ENCODE assay signal across 16 cellular contexts in the genomic region with DNA sequence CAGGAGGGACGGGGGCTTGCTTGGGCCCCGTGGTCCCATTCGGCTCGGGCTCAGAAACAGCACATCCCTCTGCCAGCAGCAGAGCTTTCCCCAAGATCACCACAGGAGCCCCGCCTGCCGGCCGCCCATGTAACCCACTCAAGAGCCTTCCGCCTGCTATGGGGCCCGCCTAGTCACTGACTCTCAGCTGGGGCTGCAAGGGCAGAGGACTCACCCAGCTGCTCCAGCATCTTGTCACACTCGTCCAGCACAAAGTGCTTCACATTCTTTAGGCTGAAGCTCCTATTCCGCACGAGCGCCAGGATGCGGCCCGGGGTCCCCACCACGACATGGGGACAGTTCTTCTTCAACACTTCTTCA. TPM values are rescaled to one million over a fixed set of nuclear protein-coding genes. Genes with fewer than 3 reads are reported as not detected.
A peak's percentile ranks its signal among the peaks of the same experiment; 100 is the strongest.
DNase-seq lines count a peak whose midpoint lies in the region; ATAC-seq lines count a peak whose summit lies in the region.
"Had no signal": no experiment of that assay in that cellular context is flagged by ENCODE, and none has a peak within 500 bp of the region (broad histone marks: within the 10 kb centered on the region; RNA-seq: fewer than 3 reads in every experiment).

No MANE protein-coding gene starts in this region.

- H3K4me2 ChIP-seq in neuronal stem cell (ENCODE audit: insufficient read depth, low read length, poor library complexity, severe bottlenecking): no peak overlapping the region

- no peak for ATAC-seq in GM21526 (IDR thresholded peaks at IDR 0.05; ENCODE audit: low FRiP score, unreplicated experiment)
- ATAC-seq: Right ventricle myocardium inferior had no signal

- DNase-seq in activated CD4-positive, alpha-beta T cell treated with anti-CD3 and anti-CD28 coated beads, Interleukin-2, amount 10 ng/mL, durations not matched to agents 24 days and 14 days: no peak
- no peak for DNase-seq in activated CD4-positive, alpha-beta T cell treated with anti-CD3 and anti-CD28 coated beads, Interleukin-2, amount 50 U/mL, for 1 hour
- DNase-seq in NCI-H2107 (lab: John Stamatoyannopoulos, UW): peak; percentile 43
- no peak for DNase-seq in activated T-helper 2 cell treated with anti-CD3 and anti-CD28 coated beads, Interferon-gamma antibody, Interleukin-2, Interleukin-4, amounts not matched to agents 10 μg/mL and 5 μg/mL and 100 μg/mL, durations not matched to agents 14 hours and 24 hours and 36 hours (ENCODE audit: low spot score)
- no peak for DNase-seq in neuronal stem cell (ENCODE audit: low spot score)
- no peak for DNase-seq in COR-L47 (lab: John Stamatoyannopoulos, UW)
- no peak for DNase-seq in DMS79 (lab: John Stamatoyannopoulos, UW)
- DNase-seq: foreskin melanocyte, mesenchymal stem cell, NCI-H187, WERI-Rb-1 had no signal

- no peak overlapping the region for H2BK120ac ChIP-seq in neuronal stem cell (ENCODE audit: low read depth, low read length)

- H3K27ac ChIP-seq in neuronal stem cell (replicated peaks; ENCODE audit: low read length): no peak overlapping the region
- H3K27ac ChIP-seq: epithelial cell of prostate, HL-60, tibial nerve, WERI-Rb-1 had no signal

- H2BK5ac ChIP-seq in neuronal stem cell (ENCODE audit: low read length): no peak overlapping the region

- no peak overlapping the region for H3K4me3 Mint-ChIP-seq in activated CD4-positive, alpha-beta T cell treated with anti-CD3 and anti-CD28 coated beads, Interleukin-2, amount 10 ng/mL, durations not matched to agents 24 days and 14 days
- no peak overlapping the region for H3K4me3 Mint-ChIP-seq in activated T-helper 2 cell treated with anti-CD3 and anti-CD28 coated beads, Interferon-gamma antibody, Interleukin-2, Interleukin-4, amounts not matched to agents 10 μg/mL and 5 μg/mL and 100 μg/mL, durations not matched to agents 14 hours and 24 hours and 36 hours (ENCODE audit: low read depth)

- H3K4me1 Mint-ChIP-seq in activated CD4-positive, alpha-beta T cell treated with anti-CD3 and anti-CD28 coated beads, Interleukin-2, amount 10 ng/mL, durations not matched to agents 24 days and 14 days: peaks cover 28% of the 10 kb centered on the region
- peaks cover 27% of the 10 kb centered on the region for H3K4me1 Mint-ChIP-seq in activated T-helper 2 cell treated with anti-CD3 and anti-CD28 coated beads, Interferon-gamma antibody, Interleukin-2, Interleukin-4, amounts not matched to agents 10 μg/mL and 5 μg/mL and 100 μg/mL, durations not matched to agents 14 hours and 24 hours and 36 hours (ENCODE audit: low read depth)

- H3K79me1 ChIP-seq in neuronal stem cell (ENCODE audit: low read depth, low read length): peaks cover 33% of the 10 kb centered on the region

- H3K4me1 ChIP-seq in neuronal stem cell (ENCODE audit: control insufficient read depth in 2 of 2, insufficient read depth in 1 of 2, low read depth in 1 of 2, low read length in 2 of 2): peaks cover 2 to 3% of the 10 kb centered on the region in 2 donors

- no peak overlapping the region for H3K18ac ChIP-seq in neuronal stem cell (ENCODE audit: low read length)

- H3K9me3 ChIP-seq in neuronal stem cell (replicated peaks in 1 of 2; ENCODE audit: control insufficient read depth in 2 of 2, insufficient read depth in 1 of 2, low read depth in 1 of 2, low read length in 2 of 2): peaks cover 0 to 2% of the 10 kb centered on the region in 2 donors
- H3K9me3 ChIP-seq: tibial nerve had no signal

- no peak overlapping the region for H4K91ac ChIP-seq in neuronal stem cell (ENCODE audit: low read depth, low read length, poor library complexity)

- H3K9ac ChIP-seq in neuronal stem cell (ENCODE audit: low read depth, low read length, poor library complexity): no peak overlapping the region

- H3K27me3 Mint-ChIP-seq in activated CD4-positive, alpha-beta T cell treated with anti-CD3 and anti-CD28 coated beads, Interleukin-2, amount 10 ng/mL, durations not matched to agents 24 days and 14 days: no peaks in the 10 kb centered on the region
- H3K27me3 Mint-ChIP-seq in activated T-helper 2 cell treated with anti-CD3 and anti-CD28 coated beads, Interferon-gamma antibody, Interleukin-2, Interleukin-4, amounts not matched to agents 10 μg/mL and 5 μg/mL and 100 μg/mL, durations not matched to agents 14 hours and 24 hours and 36 hours (ENCODE audit: low read depth): no peaks in the 10 kb centered on the region

- H3K27me3 ChIP-seq in neuronal stem cell (ENCODE audit: control insufficient read depth in 3 of 3, insufficient read depth in 3 of 3, low read depth in 1 of 3, low read length in 3 of 3): no peaks in the 10 kb centered on the region
- H3K27me3 ChIP-seq: tibial nerve had no signal

- H2AK5ac ChIP-seq in neuronal stem cell (ENCODE audit: low read depth, low read length): no peak overlapping the region

- H3K23ac ChIP-seq in neuronal stem cell (ENCODE audit: low read depth, low read length, poor library complexity): peak overlapping the region; percentile 55

- no peak overlapping the region for H3K4ac ChIP-seq in neuronal stem cell (ENCODE audit: low read length)

- no peak overlapping the region for H4K8ac ChIP-seq in neuronal stem cell (ENCODE audit: low read depth, low read length)

- H3K36me3 ChIP-seq in neuronal stem cell (replicated peaks in 1 of 2; ENCODE audit: control insufficient read depth in 2 of 2, insufficient read depth in 2 of 2, low read length in 2 of 2): peaks cover 60 to 91% of the 10 kb centered on the region in 2 donors

- peak overlapping the region; percentile 77 for H3K27ac Mint-ChIP-seq in activated CD4-positive, alpha-beta T cell treated with anti-CD3 and anti-CD28 coated beads, Interleukin-2, amount 10 ng/mL, durations not matched to agents 24 days and 14 days
- peak overlapping the region; percentile 42 for H3K27ac Mint-ChIP-seq in activated T-helper 2 cell treated with anti-CD3 and anti-CD28 coated beads, Interferon-gamma antibody, Interleukin-2, Interleukin-4, amounts not matched to agents 10 μg/mL and 5 μg/mL and 100 μg/mL, durations not matched to agents 14 hours and 24 hours and 36 hours

- no peak overlapping the region for H3K4me3 ChIP-seq in neuronal stem cell (ENCODE audit: low read length in 2 of 2)
- H3K4me3 ChIP-seq: tibial nerve had no signal

- H2BK12ac ChIP-seq in neuronal stem cell (ENCODE audit: low read length): no peak overlapping the region

- intact Hi-C loops in activated CD4-positive, alpha-beta T cell treated with anti-CD3 and anti-CD28 coated beads, Interleukin-2, amount 10 ng/mL, durations not matched to agents 24 days and 14 days (cut with micrococcal nuclease): loop anchor here (10.0 kb wide), 1 partner anchor 1476 kb away; a partner anchor contains a TSS
- intact Hi-C loops in activated T-helper 2 cell treated with anti-CD3 and anti-CD28 coated beads, Interferon-gamma antibody, Interleukin-2, Interleukin-4, amounts not matched to agents 10 μg/mL and 5 μg/mL and 100 μg/mL, durations not matched to agents 14 hours and 24 hours and 36 hours (cut with micrococcal nuclease): no loop called here

- no peak overlapping the region for H2BK15ac ChIP-seq in neuronal stem cell (ENCODE audit: low read length)

- peaks cover 73% of the 10 kb centered on the region for H3K36me3 Mint-ChIP-seq in activated CD4-positive, alpha-beta T cell treated with anti-CD3 and anti-CD28 coated beads, Interleukin-2, amount 10 ng/mL, durations not matched to agents 24 days and 14 days (ENCODE audit: low read depth)
- H3K36me3 Mint-ChIP-seq in activated T-helper 2 cell treated with anti-CD3 and anti-CD28 coated beads, Interferon-gamma antibody, Interleukin-2, Interleukin-4, amounts not matched to agents 10 μg/mL and 5 μg/mL and 100 μg/mL, durations not matched to agents 14 hours and 24 hours and 36 hours (ENCODE audit: low read depth): peaks cover 86% of the 10 kb centered on the region

- H2AFZ ChIP-seq in neuronal stem cell (ENCODE audit: low read length): no peak overlapping the region

- WGBS in neuronal stem cell (ENCODE audit: extremely low coverage in 2 of 2, insufficient read length in 2 of 2, insufficient replicate concordance in 1 of 2), 2 donors: no CpG with 5 or more reads among the region's 16 CpGs

- no peak overlapping the region for H3K14ac ChIP-seq in neuronal stem cell (ENCODE audit: low read length)

- no peaks in the 10 kb centered on the region for H3K9me3 Mint-ChIP-seq in activated CD4-positive, alpha-beta T cell treated with anti-CD3 and anti-CD28 coated beads, Interleukin-2, amount 10 ng/mL, durations not matched to agents 24 days and 14 days
- no peaks in the 10 kb centered on the region for H3K9me3 Mint-ChIP-seq in activated T-helper 2 cell treated with anti-CD3 and anti-CD28 coated beads, Interferon-gamma antibody, Interleukin-2, Interleukin-4, amounts not matched to agents 10 μg/mL and 5 μg/mL and 100 μg/mL, durations not matched to agents 14 hours and 24 hours and 36 hours

RNA-seq across cellular contexts. Expression of a gene that starts 8.4 kb away (rescaled TPM):
- total RNA-seq in activated CD4-positive, alpha-beta T cell treated with anti-CD3 and anti-CD28 coated beads, Interleukin-2, amount 10 ng/mL, durations not matched to agents 24 days and 14 days: 274 and 280 TPM in 2 replicates
- 268 TPM in 2 replicates for total RNA-seq in activated T-helper 2 cell treated with anti-CD3 and anti-CD28 coated beads, Interferon-gamma antibody, Interleukin-2, Interleukin-4, amounts not matched to agents 10 μg/mL and 5 μg/mL and 100 μg/mL, durations not matched to agents 14 hours and 24 hours and 36 hours
- polyA plus RNA-seq in neuronal stem cell (2013, experiment 1 of 2): 75.6 TPM
- polyA plus RNA-seq in neuronal stem cell (2013, experiment 2 of 2): 76.2 TPM

RNA-seq across cellular contexts. Expression of a gene that starts 22.4 kb away (rescaled TPM):
- 172 and 180 TPM in 2 replicates for total RNA-seq in activated CD4-positive, alpha-beta T cell treated with anti-CD3 and anti-CD28 coated beads, Interleukin-2, amount 10 ng/mL, durations not matched to agents 24 days and 14 days
- total RNA-seq in activated T-helper 2 cell treated with anti-CD3 and anti-CD28 coated beads, Interferon-gamma antibody, Interleukin-2, Interleukin-4, amounts not matched to agents 10 μg/mL and 5 μg/mL and 100 μg/mL, durations not matched to agents 14 hours and 24 hours and 36 hours: 171 and 172 TPM in 2 replicates
- 70.0 TPM for polyA plus RNA-seq in neuronal stem cell (2013, experiment 1 of 2)
- polyA plus RNA-seq in neuronal stem cell (2013, experiment 2 of 2): 68.8 TPM

RNA-seq across cellular contexts. Expression of a gene that starts 29.5 kb away (rescaled TPM):
- total RNA-seq in activated CD4-positive, alpha-beta T cell treated with anti-CD3 and anti-CD28 coated beads, Interleukin-2, amount 10 ng/mL, durations not matched to agents 24 days and 14 days: 206 and 209 TPM in 2 replicates
- 177 and 183 TPM in 2 replicates for total RNA-seq in activated T-helper 2 cell treated with anti-CD3 and anti-CD28 coated beads, Interferon-gamma antibody, Interleukin-2, Interleukin-4, amounts not matched to agents 10 μg/mL and 5 μg/mL and 100 μg/mL, durations not matched to agents 14 hours and 24 hours and 36 hours
- 0.74 TPM for polyA plus RNA-seq in neuronal stem cell (2013, experiment 1 of 2)
- polyA plus RNA-seq in neuronal stem cell (2013, experiment 2 of 2): 0.72 TPM
